1 cellular context compared by ENCODE assay signal in genomic region chr2:46970334-46971288, GRCh38.
TF ChIP-seq lines count a peak whose summit lies in the region.

No MANE protein-coding gene starts in this region.

TF ChIP-seq in HepG2, 621 proteins besides CTCF, POLR2A, EP300 and RAD21 (continued from another document and continues in another):
- TF ChIP-seq JDP2 (CRISPR knock-in tag; IDR thresholded peaks at IDR 0.05; ENCODE audit: borderline replicate concordance) (no peak), FOXK2 (IDR thresholded peaks at IDR 0.05) (no peak), ZNF263 (CRISPR knock-in tag; IDR thresholded peaks at IDR 0.05) (peak; percentile 71), DRAP1 (CRISPR knock-in tag; IDR thresholded peaks at IDR 0.05) (peak; percentile 56; the same call in 1 of the 2 replicates), FOXM1 (CRISPR knock-in tag; IDR thresholded peaks at IDR 0.05) (no peak), TBX2 (CRISPR knock-in tag; IDR thresholded peaks at IDR 0.05; ENCODE audit: borderline replicate concordance) (peak; percentile 85), ZBTB38 (CRISPR knock-in tag; IDR thresholded peaks at IDR 0.05) (peak; percentile 38; the same call in 1 of the 2 replicates), ZNF549 (CRISPR knock-in tag; IDR thresholded peaks at IDR 0.05) (no peak), ZNF713 (CRISPR knock-in tag; IDR thresholded peaks at IDR 0.05) (no peak), ZNF138 (CRISPR knock-in tag; IDR thresholded peaks at IDR 0.05; ENCODE audit: low read depth) (no peak), ZFP82 (CRISPR knock-in tag; IDR thresholded peaks at IDR 0.05; ENCODE audit: borderline replicate concordance) (no peak), SKIL (CRISPR knock-in tag; IDR thresholded peaks at IDR 0.05; ENCODE audit: borderline replicate concordance) (no peak), KAT7 (CRISPR knock-in tag; IDR thresholded peaks at IDR 0.05; ENCODE audit: borderline replicate concordance) (no peak), ZNF367 (CRISPR knock-in tag; IDR thresholded peaks at IDR 0.05; ENCODE audit: borderline replicate concordance) (no peak), ZNF816 (CRISPR knock-in tag; IDR thresholded peaks at IDR 0.05; ENCODE audit: borderline replicate concordance) (no peak), CHCHD3 (CRISPR knock-in tag; IDR thresholded peaks at IDR 0.05) (no peak), ATF2 (CRISPR knock-in tag; IDR thresholded peaks at IDR 0.05) (no peak), ZNF770 (CRISPR knock-in tag; IDR thresholded peaks at IDR 0.05) (no peak), PITX1 (CRISPR knock-in tag; IDR thresholded peaks at IDR 0.05) (peak; percentile 78; the same call in 1 of the 2 replicates), ZNF383 (CRISPR knock-in tag; IDR thresholded peaks at IDR 0.05; ENCODE audit: borderline replicate concordance) (no peak), MAFK (conservative IDR thresholded peaks at IDR 0.05 in 1 of 2, IDR thresholded peaks at IDR 0.05 in 1 of 2; ENCODE audit: low read length in 2 of 2) (no peak), ZBTB34 (CRISPR knock-in tag; IDR thresholded peaks at IDR 0.05) (peak; percentile 81), ZSCAN25 (CRISPR knock-in tag; IDR thresholded peaks at IDR 0.05) (no peak), KLF9 (CRISPR knock-in tag; IDR thresholded peaks at IDR 0.05; ENCODE audit: low read depth) (peak; percentile 54; the same call in 1 of the 2 replicates), CBX2 (IDR thresholded peaks at IDR 0.05; ENCODE audit: low read depth, low read length) (no peak), CBX2 (CRISPR knock-in tag; IDR thresholded peaks at IDR 0.05; ENCODE audit: low read depth) (no peak), MAF1 (CRISPR knock-in tag; IDR thresholded peaks at IDR 0.05; ENCODE audit: borderline replicate concordance) (no peak), FOXA1 (IDR thresholded peaks at IDR 0.05) (no peak), FOXA1 (CRISPR knock-in tag; IDR thresholded peaks at IDR 0.05) (peak; percentile 70), POGK (CRISPR knock-in tag; conservative IDR thresholded peaks at IDR 0.05) (peak; percentile 79; the same call in 1 of the 2 replicates), ATF6 (CRISPR knock-in tag; conservative IDR thresholded peaks at IDR 0.05) (no peak), ZNF451 (CRISPR knock-in tag; IDR thresholded peaks at IDR 0.05) (no peak), REPIN1 (CRISPR knock-in tag; IDR thresholded peaks at IDR 0.05; ENCODE audit: borderline replicate concordance, low read depth) (no peak; the same call in none of the 2 replicates), RELA (CRISPR knock-in tag; IDR thresholded peaks at IDR 0.05) (no peak), RFXANK (CRISPR knock-in tag; IDR thresholded peaks at IDR 0.05) (no peak), ZNF407 (CRISPR knock-in tag; IDR thresholded peaks at IDR 0.05; ENCODE audit: not compliant biosample characterization) (no peak), THAP11 (CRISPR knock-in tag; IDR thresholded peaks at IDR 0.05) (peak; percentile 50; the same call in 1 of the 2 replicates), HDAC1 (CRISPR knock-in tag; IDR thresholded peaks at IDR 0.05) (peak; percentile 63; the same call in 1 of the 2 replicates), E2F5 (CRISPR knock-in tag; conservative IDR thresholded peaks at IDR 0.05) (no peak), CEBPG (CRISPR knock-in tag; IDR thresholded peaks at IDR 0.05) (peak; percentile 84), ZNF331 (CRISPR knock-in tag; IDR thresholded peaks at IDR 0.05) (peak; percentile 67; the same call in 1 of the 2 replicates), SATB2 (CRISPR knock-in tag; IDR thresholded peaks at IDR 0.05) (no peak), ZEB1 (IDR thresholded peaks at IDR 0.05; ENCODE audit: insufficient replicate concordance, low read depth) (no peak), FLYWCH1 (CRISPR knock-in tag; IDR thresholded peaks at IDR 0.05) (no peak), PCBP1 (IDR thresholded peaks at IDR 0.05; ENCODE audit: borderline replicate concordance, low read depth, low read length) (no peak), RXRB (CRISPR knock-in tag; IDR thresholded peaks at IDR 0.05; ENCODE audit: borderline replicate concordance) (peak; percentile 88)
